17 cellular contexts compared by ENCODE assay signal in genomic region chr2:220783651-220784050, GRCh38.
"Had no signal": no experiment of that assay in that cellular context is flagged by ENCODE, and none has a peak within 500 bp of the region (broad histone marks: within the 10 kb centered on the region; RNA-seq: fewer than 3 reads in every experiment).

No MANE protein-coding gene starts in this region.

- ATAC-seq: esophagus mucosa; gastroesophageal sphincter; heart left ventricle; left lung; stimulated activated naive B cell treated with anti-CD40 and anti-IgM and Interleukin-4, amounts not matched to agents 10 μg/mL and 1 μg/mL and 100 μg/mL, for 72 hours had no signal

- DNase-seq: activated CD4-positive, alpha-beta T cell treated with anti-CD3 and anti-CD28 coated beads for 1 hour; activated CD8-positive, alpha-beta memory T cell treated with anti-CD3 and anti-CD28 coated beads for 24 hours; activated CD8-positive, alpha-beta memory T cell treated with anti-CD3 and anti-CD28 coated beads, Interleukin-2, amount 50 U/mL, for 48 hours; activated effector memory CD4-positive, alpha-beta T cell treated with anti-CD3 and anti-CD28 coated beads, Interleukin-2, amount 50 U/mL, for 16 hours; activated naive CD4-positive, alpha-beta T cell treated with anti-CD3 and anti-CD28 coated beads, Interleukin-2, amount 50 U/mL, for 16 hours; activated T-cell treated with anti-CD3 and anti-CD28 coated beads, Interleukin-2, amount 50 U/mL, for 48 hours; effector CD8-positive, alpha-beta T cell; heart left ventricle; left lung; nephron progenitor cell; nucleus accumbens; posterior cingulate gyrus; sigmoid colon; spleen; stimulated activated naive B cell treated with anti-CD40 and anti-IgM and Interleukin-4, amounts not matched to agents 10 μg/mL and 1 μg/mL and 100 μg/mL, for 72 hours had no signal
